ENCODE assay signal across 2 cellular contexts in the genomic region with DNA sequence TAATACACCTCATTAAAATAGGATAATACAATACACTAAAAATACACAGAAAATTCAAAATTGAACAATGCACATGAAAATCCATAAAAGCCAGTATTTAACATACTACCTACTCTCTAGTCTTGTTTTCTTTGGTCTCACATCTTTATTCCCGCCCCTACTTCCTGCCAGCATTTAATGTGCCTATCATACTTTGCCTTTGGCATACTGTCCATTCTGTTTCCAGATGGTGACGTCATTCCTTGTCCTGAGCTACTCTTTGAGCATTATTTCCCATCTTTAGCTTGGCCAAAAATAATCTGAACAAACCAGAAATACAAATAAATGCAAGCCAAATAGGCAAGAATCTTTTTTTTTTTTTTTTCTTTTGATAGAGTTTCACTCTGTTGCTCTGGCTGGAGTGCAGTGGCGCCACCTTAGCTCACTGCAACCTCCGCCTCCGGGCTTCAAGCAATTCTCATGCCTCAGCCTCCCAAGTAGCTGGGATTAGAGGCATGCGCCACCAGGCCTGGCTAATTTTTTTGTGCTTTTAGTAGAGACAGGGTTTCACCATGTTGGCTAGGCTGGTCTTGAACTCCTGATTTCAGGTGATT.
TF ChIP-seq lines count a peak whose summit lies in the region.

No MANE protein-coding gene starts in this region.

TF ChIP-seq in HepG2, 621 proteins besides CTCF, POLR2A, EP300 and RAD21:
- TF ChIP-seq TGIF2 (CRISPR knock-in tag; IDR thresholded peaks at IDR 0.05) (no peak), ATF7 (IDR thresholded peaks at IDR 0.05) (peak; percentile 98), ATF7 (CRISPR knock-in tag; IDR thresholded peaks at IDR 0.05) (no peak), CREB1 (IDR thresholded peaks at IDR 0.05) (peak; percentile 92), CREB1 (CRISPR knock-in tag; IDR thresholded peaks at IDR 0.05) (no peak)

TF ChIP-seq in endothelial cell of umbilical vein, 7 proteins besides CTCF, POLR2A, EP300 and RAD21:
- no peak for TF ChIP-seq GATA2 (IDR thresholded peaks at IDR 0.05; ENCODE audit: insufficient read depth, insufficient read length, low read depth, low read length)
- TF ChIP-seq JUN (IDR thresholded peaks at IDR 0.05; ENCODE audit: borderline replicate concordance, insufficient read depth, insufficient read length, low read depth) = peak; percentile 56
- TF ChIP-seq EZH2 (IDR thresholded peaks at IDR 0.05; ENCODE audit: borderline replicate concordance, low read depth, low read length, severe bottlenecking) = no peak
